21 cellular contexts compared by ENCODE assay signal in the genomic region with DNA sequence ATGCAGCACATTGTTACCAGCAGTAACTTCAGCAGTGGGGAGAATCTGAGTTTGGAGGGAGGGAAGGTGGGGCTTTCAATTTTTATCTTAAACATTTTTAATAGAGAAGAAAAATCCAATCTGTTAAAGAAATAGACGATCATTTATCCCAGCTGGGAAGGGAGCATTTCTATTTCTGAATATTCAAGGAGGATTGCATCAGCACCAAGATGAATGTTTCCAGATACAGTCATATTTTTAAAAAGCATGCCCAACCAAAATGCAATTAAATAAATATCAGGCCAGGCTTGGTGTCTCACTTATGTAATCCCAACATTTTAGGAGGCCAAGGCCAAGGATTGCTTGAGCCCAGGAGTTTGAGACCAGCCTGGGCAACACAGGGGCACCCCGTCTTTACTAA. TPM values are rescaled to one million over a fixed set of nuclear protein-coding genes. Genes with fewer than 3 reads are reported as not detected.
A peak's percentile ranks its signal among the peaks of the same experiment; 100 is the strongest.
DNase-seq lines count a peak whose midpoint lies in the region; ATAC-seq, FAIRE-seq and TF ChIP-seq lines count a peak whose summit lies in the region.
"Had no signal": no experiment of that assay in that cellular context is flagged by ENCODE, and none has a peak within 500 bp of the region (broad histone marks: within the 10 kb centered on the region; RNA-seq: fewer than 3 reads in every experiment).

No MANE protein-coding gene starts in this region.

- no peak for TF ChIP-seq CTCF in brain microvascular endothelial cell (IDR thresholded peaks at IDR 0.05; ENCODE audit: low read depth, low read length, missing control alignments)
- no peak for TF ChIP-seq CTCF in keratinocyte (optimal IDR thresholded peaks at IDR 0.05 in 1 of 3, IDR thresholded peaks at IDR 0.05 in 1 of 3, conservative IDR thresholded peaks at IDR 0.05 in 1 of 3; ENCODE audit: extremely low read depth in 1 of 3, insufficient read depth in 2 of 3, low read length in 3 of 3)

- no peaks in the 10 kb centered on the region for H3K9me1 ChIP-seq in keratinocyte (ENCODE audit: control insufficient read depth, extremely low read depth, insufficient read depth, low read length)

- no peaks in the 10 kb centered on the region for H3K36me3 ChIP-seq in ACC112 (ENCODE audit: insufficient read depth, low read length)
- no peaks in the 10 kb centered on the region for H3K36me3 ChIP-seq in brain microvascular endothelial cell (replicated peaks)
- H3K36me3 ChIP-seq in keratinocyte (ENCODE audit: control insufficient read depth in 2 of 2, extremely low read depth in 1 of 2, insufficient read depth in 2 of 2, low read length in 2 of 2), result no peaks in the 10 kb centered on the region
- H3K36me3 ChIP-seq: esophagus muscularis mucosa had no signal

- FAIRE-seq in keratinocyte (lab: Jason Lieb, UNC), result no peak
- FAIRE-seq: A204.1, GM12878 had no signal

- H2AFZ ChIP-seq in ACC112 (ENCODE audit: low read length, unreplicated experiment), result peak overlapping the region; percentile 15
- H2AFZ ChIP-seq in keratinocyte (ENCODE audit: control insufficient read depth, low read length), result no peak overlapping the region

- DNase-seq in HCEC 1CT (peak; percentile 64), brain microvascular endothelial cell (no peak), keratinocyte (ENCODE audit: low read depth, low spot score) (no peak), NCI-H1417 treated with DMSO at 0.1 percent for 48 hours (lab: John Stamatoyannopoulos, UW) (no peak), DMS79 (lab: John Stamatoyannopoulos, UW) (no peak)
- no peak for DNase-seq in activated T-cell treated with anti-CD3 and anti-CD28 coated beads, Interleukin-2, amount 50 U/mL, for 1 hour
- DNase-seq: activated CD4-positive, alpha-beta T cell treated with anti-CD3 and anti-CD28 coated beads for 1 hour; activated effector memory CD4-positive, alpha-beta T cell treated with anti-CD3 and anti-CD28 coated beads, Interleukin-2, amount 50 U/mL, for 16 hours; COR-L47; dermis blood vessel endothelial cell; hypothalamus; NCI-H2107; stimulated activated naive CD8-positive, alpha-beta T cell treated with anti-CD3 and anti-CD28 coated beads, Interleukin-15, Interleukin-2, amounts not matched to agents 100 U/mL and 50 U/mL, for 24 hours had no signal

- no peaks in the 10 kb centered on the region for H4K20me1 ChIP-seq in keratinocyte (ENCODE audit: control insufficient read depth, extremely low read depth, insufficient read depth, low read length)

- H3K79me2 ChIP-seq in ACC112 (ENCODE audit: control insufficient read depth, insufficient read depth, low read length, unreplicated experiment) (no peaks in the 10 kb centered on the region), keratinocyte (ENCODE audit: control insufficient read depth, insufficient read depth, low read length) (no peaks in the 10 kb centered on the region)

- H3K9me3 ChIP-seq in keratinocyte (ENCODE audit: control insufficient read depth, low read depth, low read length), result no peaks in the 10 kb centered on the region
- H3K9me3 ChIP-seq: esophagus muscularis mucosa had no signal

- in situ Hi-C loops in brain microvascular endothelial cell (cut with HindIII; ENCODE audit: low pct_ligation_motif_present, low sequenced_read_pairs), result no loop called here

- H3K27me3 ChIP-seq in ACC112 (ENCODE audit: insufficient read depth, low read length) (no peaks in the 10 kb centered on the region), brain microvascular endothelial cell (replicated peaks) (no peaks in the 10 kb centered on the region), keratinocyte (ENCODE audit: control insufficient read depth, extremely low read depth, insufficient read depth, low read length) (no peaks in the 10 kb centered on the region)
- H3K27me3 ChIP-seq: esophagus muscularis mucosa had no signal

- peak overlapping the region; percentile 3 for H3K4me2 ChIP-seq in keratinocyte (ENCODE audit: control insufficient read depth, extremely low read depth, insufficient read depth, low read depth, low read length)

- ATAC-seq in GM21381 (IDR thresholded peaks at IDR 0.05; ENCODE audit: unreplicated experiment), result no peak
- ATAC-seq: GM12878; Panc1; stimulated activated naive CD8-positive, alpha-beta T cell treated with anti-CD3 and anti-CD28 coated beads, Interleukin-15, Interleukin-2, amounts not matched to agents 100 U/mL and 50 U/mL, for 24 hours had no signal

- no peak overlapping the region for H3K4me3 ChIP-seq in ACC112 (ENCODE audit: low read depth, low read length)
- no peak overlapping the region for H3K4me3 ChIP-seq in brain microvascular endothelial cell (ENCODE audit: low read depth, low read length)
- no peak overlapping the region for H3K4me3 ChIP-seq in keratinocyte (ENCODE audit: control insufficient read depth in 2 of 3, extremely low read depth in 1 of 3, insufficient read depth in 2 of 3, low read depth in 1 of 3, low read length in 3 of 3)
- H3K4me3 ChIP-seq: esophagus muscularis mucosa, GM12878 had no signal

- dilution Hi-C loops in keratinocyte (cut with MboI; ENCODE audit: extremely low pct_ligation_motif_present, low sequenced_read_pairs), result no loop called here

- H3K4me1 ChIP-seq in ACC112 (ENCODE audit: control insufficient read depth, insufficient read depth, low read length, unreplicated experiment) (peaks cover 7% of the 10 kb centered on the region), keratinocyte (ENCODE audit: control insufficient read depth, extremely low read depth, insufficient read depth, low read length) (peaks cover 3% of the 10 kb centered on the region)

- no peak overlapping the region for H3K9ac ChIP-seq in keratinocyte (ENCODE audit: control insufficient read depth, extremely low read depth, insufficient read depth, low read length)

- peak overlapping the region; percentile 31 for H3K27ac ChIP-seq in ACC112 (ENCODE audit: low read depth, low read length)
- peak overlapping the region; percentile 1 for H3K27ac ChIP-seq in brain microvascular endothelial cell
- H3K27ac ChIP-seq in keratinocyte (ENCODE audit: control insufficient read depth, insufficient read depth, low read length), result no peak overlapping the region
- H3K27ac ChIP-seq: esophagus muscularis mucosa had no signal

RNA-seq across cellular contexts. Expression of gene ATP1A4, which starts 1.7 kb away (rescaled TPM):
- not detected in 3 replicates for polyA plus RNA-seq in keratinocyte
- polyA plus RNA-seq in keratinocyte (2011; ENCODE audit: low read depth), result not detected
- not detected in 2 replicates for polyA plus RNA-seq in keratinocyte (2011; cell fraction: cytosol; rRNA removed)
- polyA plus RNA-seq in keratinocyte (2011; cell fraction: nucleus; rRNA removed), result not detected in 2 replicates
- polyA plus RNA-seq in keratinocyte (2012; ENCODE audit: low replicate concordance), result not detected in 2 replicates
- polyA minus RNA-seq in keratinocyte, result not detected in 3 replicates
- not detected for polyA minus RNA-seq in keratinocyte (2011; cell fraction: cytosol; rRNA and poly(A)+ RNA removed)
- polyA minus RNA-seq in keratinocyte (2011; cell fraction: nucleus; rRNA and poly(A)+ RNA removed), result not detected in 2 replicates
- polyA plus RNA-seq: IgD-negative memory B cell, neural cell had no signal

RNA-seq across cellular contexts. Expression of gene ATP1A2, which starts 34.1 kb away (rescaled TPM):
- 0.01 to 0.06 TPM in 2 of 3 replicates, not detected in the other for polyA plus RNA-seq in keratinocyte
- polyA plus RNA-seq in keratinocyte (2011; ENCODE audit: low read depth), result 0.22 TPM
- not detected in 2 replicates for polyA plus RNA-seq in keratinocyte (2011; cell fraction: cytosol; rRNA removed)
- 0.06 and 0.19 TPM in 2 replicates for polyA plus RNA-seq in keratinocyte (2011; cell fraction: nucleus; rRNA removed)
- polyA plus RNA-seq in keratinocyte (2012; ENCODE audit: low replicate concordance), result 0.37 TPM in 1 of 2 replicates, not detected in the other
- polyA minus RNA-seq in keratinocyte, result not detected in 3 replicates
- polyA minus RNA-seq in keratinocyte (2011; cell fraction: cytosol; rRNA and poly(A)+ RNA removed), result not detected
- polyA minus RNA-seq in keratinocyte (2011; cell fraction: nucleus; rRNA and poly(A)+ RNA removed), result not detected in 2 replicates
- polyA plus RNA-seq: IgD-negative memory B cell had no signal

RNA-seq across cellular contexts. Expression of gene CASQ1, which starts 40.7 kb away (rescaled TPM):
- not detected in 3 replicates for polyA plus RNA-seq in keratinocyte
- not detected for polyA plus RNA-seq in keratinocyte (2011; ENCODE audit: low read depth)
- polyA plus RNA-seq in keratinocyte (2011; cell fraction: cytosol; rRNA removed), result not detected in 2 replicates
- polyA plus RNA-seq in keratinocyte (2011; cell fraction: nucleus; rRNA removed), result not detected in 2 replicates
- polyA plus RNA-seq in keratinocyte (2012; ENCODE audit: low replicate concordance), result not detected in 2 replicates
- polyA minus RNA-seq in keratinocyte, result not detected in 3 replicates
- not detected for polyA minus RNA-seq in keratinocyte (2011; cell fraction: cytosol; rRNA and poly(A)+ RNA removed)
- polyA minus RNA-seq in keratinocyte (2011; cell fraction: nucleus; rRNA and poly(A)+ RNA removed), result not detected in 2 replicates
- polyA plus RNA-seq: IgD-negative memory B cell, neural cell had no signal

RNA-seq across cellular contexts. Expression of gene IGSF8, which starts 51.3 kb away (rescaled TPM):
- 16.5 to 32.6 TPM (median 20.6 TPM) in 3 replicates for polyA plus RNA-seq in keratinocyte
- 19.9 TPM for polyA plus RNA-seq in keratinocyte (2011; ENCODE audit: low read depth)
- polyA plus RNA-seq in keratinocyte (2011; cell fraction: cytosol; rRNA removed), result 5.5 and 11.1 TPM in 2 replicates
- polyA plus RNA-seq in keratinocyte (2011; cell fraction: nucleus; rRNA removed), result 43.9 and 57.1 TPM in 2 replicates
- polyA plus RNA-seq in keratinocyte (2012; ENCODE audit: low replicate concordance), result 25.3 and 41.0 TPM in 2 replicates
- polyA minus RNA-seq in keratinocyte, result 15.5 to 34.6 TPM (median 21.4 TPM) in 3 replicates
- 25.5 TPM for polyA minus RNA-seq in keratinocyte (2011; cell fraction: cytosol; rRNA and poly(A)+ RNA removed)
- polyA minus RNA-seq in keratinocyte (2011; cell fraction: nucleus; rRNA and poly(A)+ RNA removed), result 39.5 and 39.6 TPM in 2 replicates

RNA-seq across cellular contexts. Expression of gene PEA15, which starts 55.5 kb away (rescaled TPM):
- polyA plus RNA-seq in keratinocyte, result 367 to 495 TPM (median 484 TPM) in 3 replicates
- polyA plus RNA-seq in keratinocyte (2011; ENCODE audit: low read depth), result 90.8 TPM
- polyA plus RNA-seq in keratinocyte (2011; cell fraction: cytosol; rRNA removed), result 623 and 722 TPM in 2 replicates
- polyA plus RNA-seq in keratinocyte (2011; cell fraction: nucleus; rRNA removed), result 225 and 245 TPM in 2 replicates
- polyA plus RNA-seq in keratinocyte (2012; ENCODE audit: low replicate concordance), result 224 and 276 TPM in 2 replicates
- polyA minus RNA-seq in keratinocyte, result 189 to 259 TPM (median 255 TPM) in 3 replicates
- 122 TPM for polyA minus RNA-seq in keratinocyte (2011; cell fraction: cytosol; rRNA and poly(A)+ RNA removed)
- polyA minus RNA-seq in keratinocyte (2011; cell fraction: nucleus; rRNA and poly(A)+ RNA removed), result 38.1 and 62.9 TPM in 2 replicates
